ENCODE assay signal across 28 cellular contexts in genomic region chr20:48058611-48059559, GRCh38.
"Had no signal": no experiment of that assay in that cellular context is flagged by ENCODE, and none has a peak within 500 bp of the region (broad histone marks: within the 10 kb centered on the region; RNA-seq: fewer than 3 reads in every experiment).

No MANE protein-coding gene starts in this region.

- H3K4me1 ChIP-seq: colonic mucosa, gastrocnemius medialis, heart right ventricle, left lung, lower lobe of right lung had no signal

- H3K4me3 ChIP-seq: colonic mucosa, esophagus squamous epithelium, gastrocnemius medialis, heart right ventricle, left lung, lower lobe of right lung, mucosa of descending colon had no signal

- DNase-seq: colonic mucosa; cortex of kidney; effector CD8-positive, alpha-beta T cell; effector memory CD8-positive, alpha-beta T cell; endodermal cell; erythroblast; esophagus squamous epithelium; foreskin fibroblast; foreskin melanocyte; gastrocnemius medialis; glutamatergic neuron; head of caudate nucleus; heart right ventricle; hippocampal formation; left cardiac atrium; left lung; left ventricle myocardium superior; lower lobe of right lung; mesenchymal stem cell; mucosa of descending colon; naive B cell had no signal

- H3K27ac Mint-ChIP-seq: dendritic cell treated with granulocyte-macrophage colony-stimulating factor and Interleukin-4, amounts not matched to agents 40 ng/mL and 50 ng/mL, for 4 days; effector memory CD8-positive, alpha-beta T cell; endodermal cell; mesothelial cell of epicardium; naive B cell had no signal

- H3K9me3 Mint-ChIP-seq: effector memory CD8-positive, alpha-beta T cell had no signal

- H3K36me3 ChIP-seq: colonic mucosa, gastrocnemius medialis, heart right ventricle, left lung, lower lobe of right lung had no signal

- ATAC-seq: effector memory CD8-positive, alpha-beta T cell; esophagus mucosa; gastrocnemius medialis; heart right ventricle; left cardiac atrium; left lung; left ventricle myocardium superior; lower lobe of right lung; mucosa of descending colon had no signal

- H3K4me1 Mint-ChIP-seq: endodermal cell, naive B cell had no signal

- H3K9me3 ChIP-seq: colonic mucosa, esophagus squamous epithelium, gastrocnemius medialis, lower lobe of right lung, mucosa of descending colon had no signal

- H3K27ac ChIP-seq: colonic mucosa, epithelial cell of prostate, esophagus squamous epithelium, gastrocnemius medialis, heart right ventricle, left lung, lower lobe of right lung had no signal

- FAIRE-seq: endometrium, islet of Langerhans, keratinocyte had no signal

- H3K27me3 ChIP-seq: colonic mucosa, esophagus squamous epithelium, gastrocnemius medialis had no signal

- H3K4me3 Mint-ChIP-seq: dendritic cell treated with granulocyte-macrophage colony-stimulating factor and Interleukin-4, amounts not matched to agents 40 ng/mL and 50 ng/mL, for 4 days; effector memory CD8-positive, alpha-beta T cell; endodermal cell; mesothelial cell of epicardium; naive B cell had no signal
